Comparison of ENCODE assay signal across 1 cellular context in the genomic region with DNA sequence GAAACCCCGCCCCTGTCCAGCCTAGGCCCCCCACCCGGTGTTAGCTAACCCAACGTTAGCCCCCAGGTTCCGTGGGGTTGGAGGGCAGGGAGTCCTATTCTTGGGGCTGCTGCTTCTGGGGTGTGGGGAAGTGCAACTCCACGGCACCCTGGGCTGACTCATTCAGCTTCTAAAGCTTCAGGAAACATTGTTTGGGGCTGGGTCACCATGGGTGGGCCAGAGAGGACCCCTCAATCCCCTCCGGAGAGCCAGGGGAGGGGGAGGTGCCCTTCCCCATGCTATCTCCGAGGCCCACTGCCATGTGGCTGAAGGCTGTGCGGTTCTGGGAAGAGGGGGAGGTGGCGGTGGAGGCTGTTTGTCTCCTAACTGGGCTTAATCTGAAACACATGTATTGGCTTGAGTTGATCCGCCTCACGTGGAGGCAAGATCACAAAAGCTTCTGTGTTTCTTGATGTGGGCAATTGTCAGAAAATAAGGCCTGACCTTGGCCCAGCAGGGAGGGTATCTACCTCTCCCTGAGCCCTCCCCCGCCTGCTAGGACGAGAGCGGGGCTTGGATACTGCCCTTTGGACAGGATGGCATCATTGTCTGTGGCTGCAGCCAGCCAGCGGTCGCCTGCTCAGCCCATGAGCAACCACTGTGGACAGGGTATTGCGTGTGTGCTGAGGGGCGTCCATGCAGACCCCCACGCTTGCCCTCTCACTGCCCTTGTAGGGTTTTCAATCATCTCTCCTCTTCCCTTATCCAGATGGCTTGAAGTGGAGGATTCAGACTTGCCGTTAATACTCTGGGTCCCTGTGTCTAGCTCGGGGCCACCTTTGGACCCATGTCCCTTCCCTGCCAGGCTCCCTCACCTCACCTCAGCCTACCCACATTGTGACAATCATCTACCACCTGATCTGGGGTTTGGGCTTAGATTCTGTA.
A peak's percentile ranks its signal among the peaks of the same experiment; 100 is the strongest.
TF ChIP-seq lines count a peak whose summit lies in the region.

No MANE protein-coding gene starts in this region.

TF ChIP-seq in HepG2, 621 proteins besides CTCF, POLR2A, EP300 and RAD21 (continued from another document and continues in another):
- TF ChIP-seq ZNF792 (CRISPR knock-in tag; IDR thresholded peaks at IDR 0.05) = peak; percentile 86
- TF ChIP-seq ZBTB8A (CRISPR knock-in tag; IDR thresholded peaks at IDR 0.05; ENCODE audit: borderline replicate concordance, low read depth) = no peak
- TF ChIP-seq, protein P1, sequence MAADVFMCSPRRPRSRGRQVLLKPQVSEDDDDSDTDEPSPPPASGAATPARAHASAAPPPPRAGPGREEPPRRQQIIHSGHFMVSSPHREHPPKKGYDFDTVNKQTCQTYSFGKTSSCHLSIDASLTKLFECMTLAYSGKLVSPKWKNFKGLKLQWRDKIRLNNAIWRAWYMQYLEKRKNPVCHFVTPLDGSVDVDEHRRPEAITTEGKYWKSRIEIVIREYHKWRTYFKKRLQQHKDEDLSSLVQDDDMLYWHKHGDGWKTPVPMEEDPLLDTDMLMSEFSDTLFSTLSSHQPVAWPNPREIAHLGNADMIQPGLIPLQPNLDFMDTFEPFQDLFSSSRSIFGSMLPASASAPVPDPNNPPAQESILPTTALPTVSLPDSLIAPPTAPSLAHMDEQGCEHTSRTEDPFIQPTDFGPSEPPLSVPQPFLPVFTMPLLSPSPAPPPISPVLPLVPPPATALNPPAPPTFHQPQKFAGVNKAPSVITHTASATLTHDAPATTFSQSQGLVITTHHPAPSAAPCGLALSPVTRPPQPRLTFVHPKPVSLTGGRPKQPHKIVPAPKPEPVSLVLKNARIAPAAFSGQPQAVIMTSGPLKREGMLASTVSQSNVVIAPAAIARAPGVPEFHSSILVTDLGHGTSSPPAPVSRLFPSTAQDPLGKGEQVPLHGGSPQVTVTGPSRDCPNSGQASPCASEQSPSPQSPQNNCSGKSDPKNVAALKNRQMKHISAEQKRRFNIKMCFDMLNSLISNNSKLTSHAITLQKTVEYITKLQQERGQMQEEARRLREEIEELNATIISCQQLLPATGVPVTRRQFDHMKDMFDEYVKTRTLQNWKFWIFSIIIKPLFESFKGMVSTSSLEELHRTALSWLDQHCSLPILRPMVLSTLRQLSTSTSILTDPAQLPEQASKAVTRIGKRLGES (CRISPR knock-in tag; IDR thresholded peaks at IDR 0.05; ENCODE audit: borderline replicate concordance) = 0 out of 2 replicates have a peak, but pooled peaks have one; percentile 24
- TF ChIP-seq ZFP62 (CRISPR knock-in tag; IDR thresholded peaks at IDR 0.05) = no peak
- no peak for TF ChIP-seq ZNF598 (CRISPR knock-in tag; IDR thresholded peaks at IDR 0.05; ENCODE audit: borderline replicate concordance)
- TF ChIP-seq ZNF232 (CRISPR knock-in tag; IDR thresholded peaks at IDR 0.05; ENCODE audit: borderline replicate concordance) = peak; percentile 66; the same call in 1 of the 2 replicates
- TF ChIP-seq ZNF781 (CRISPR knock-in tag; IDR thresholded peaks at IDR 0.05; ENCODE audit: borderline replicate concordance, not compliant biosample characterization) = peak; percentile 26
- no peak for TF ChIP-seq U2AF1 (optimal IDR thresholded peaks at IDR 0.05; ENCODE audit: low read depth, low read length)
- TF ChIP-seq ATF7-NPFF (CRISPR knock-in tag; IDR thresholded peaks at IDR 0.05; ENCODE audit: low read depth) = peak; percentile 22; the same call in 1 of the 2 replicates
- no peak for TF ChIP-seq ZNF160 (CRISPR knock-in tag; IDR thresholded peaks at IDR 0.05)
- TF ChIP-seq ZNF225 (CRISPR knock-in tag; IDR thresholded peaks at IDR 0.05) = no peak
- TF ChIP-seq ZNF484 (CRISPR knock-in tag; IDR thresholded peaks at IDR 0.05; ENCODE audit: borderline replicate concordance, low read depth) = 0 out of 2 replicates have a peak, but pooled peaks have one; percentile 26
- TF ChIP-seq ZNF567 (CRISPR knock-in tag; IDR thresholded peaks at IDR 0.05; ENCODE audit: borderline replicate concordance) = no peak
- TF ChIP-seq ZBTB20 (CRISPR knock-in tag; IDR thresholded peaks at IDR 0.05; ENCODE audit: borderline replicate concordance, low read depth) = no peak; the same call in 1 of the 2 replicates
- TF ChIP-seq HDAC6 (IDR thresholded peaks at IDR 0.05; ENCODE audit: low read depth, low read length) = no peak
- TF ChIP-seq ZNF839 (CRISPR knock-in tag; IDR thresholded peaks at IDR 0.05; ENCODE audit: borderline replicate concordance) = no peak
- TF ChIP-seq NFIC (IDR thresholded peaks at IDR 0.05; ENCODE audit: low read length) = no peak
- TF ChIP-seq, protein P2, sequence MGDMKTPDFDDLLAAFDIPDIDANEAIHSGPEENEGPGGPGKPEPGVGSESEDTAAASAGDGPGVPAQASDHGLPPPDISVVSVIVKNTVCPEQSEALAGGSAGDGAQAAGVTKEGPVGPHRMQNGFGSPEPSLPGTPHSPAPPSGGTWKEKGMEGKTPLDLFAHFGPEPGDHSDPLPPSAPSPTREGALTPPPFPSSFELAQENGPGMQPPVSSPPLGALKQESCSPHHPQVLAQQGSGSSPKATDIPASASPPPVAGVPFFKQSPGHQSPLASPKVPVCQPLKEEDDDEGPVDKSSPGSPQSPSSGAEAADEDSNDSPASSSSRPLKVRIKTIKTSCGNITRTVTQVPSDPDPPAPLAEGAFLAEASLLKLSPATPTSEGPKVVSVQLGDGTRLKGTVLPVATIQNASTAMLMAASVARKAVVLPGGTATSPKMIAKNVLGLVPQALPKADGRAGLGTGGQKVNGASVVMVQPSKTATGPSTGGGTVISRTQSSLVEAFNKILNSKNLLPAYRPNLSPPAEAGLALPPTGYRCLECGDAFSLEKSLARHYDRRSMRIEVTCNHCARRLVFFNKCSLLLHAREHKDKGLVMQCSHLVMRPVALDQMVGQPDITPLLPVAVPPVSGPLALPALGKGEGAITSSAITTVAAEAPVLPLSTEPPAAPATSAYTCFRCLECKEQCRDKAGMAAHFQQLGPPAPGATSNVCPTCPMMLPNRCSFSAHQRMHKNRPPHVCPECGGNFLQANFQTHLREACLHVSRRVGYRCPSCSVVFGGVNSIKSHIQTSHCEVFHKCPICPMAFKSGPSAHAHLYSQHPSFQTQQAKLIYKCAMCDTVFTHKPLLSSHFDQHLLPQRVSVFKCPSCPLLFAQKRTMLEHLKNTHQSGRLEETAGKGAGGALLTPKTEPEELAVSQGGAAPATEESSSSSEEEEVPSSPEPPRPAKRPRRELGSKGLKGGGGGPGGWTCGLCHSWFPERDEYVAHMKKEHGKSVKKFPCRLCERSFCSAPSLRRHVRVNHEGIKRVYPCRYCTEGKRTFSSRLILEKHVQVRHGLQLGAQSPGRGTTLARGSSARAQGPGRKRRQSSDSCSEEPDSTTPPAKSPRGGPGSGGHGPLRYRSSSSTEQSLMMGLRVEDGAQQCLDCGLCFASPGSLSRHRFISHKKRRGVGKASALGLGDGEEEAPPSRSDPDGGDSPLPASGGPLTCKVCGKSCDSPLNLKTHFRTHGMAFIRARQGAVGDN (CRISPR knock-in tag; IDR thresholded peaks at IDR 0.05) = peak; percentile 95
- TF ChIP-seq MBD4 (IDR thresholded peaks at IDR 0.05; ENCODE audit: borderline replicate concordance, low read length) = no peak
- peak; percentile 71 for TF ChIP-seq TCF7 (IDR thresholded peaks at IDR 0.05; ENCODE audit: low read depth)
- TF ChIP-seq ZFP90 (CRISPR knock-in tag; IDR thresholded peaks at IDR 0.05; ENCODE audit: borderline replicate concordance) = peak; percentile 38; the same call in 1 of the 2 replicates
- no peak; the same call in 1 of the 2 replicates for TF ChIP-seq NR2F2 (IDR thresholded peaks at IDR 0.05; ENCODE audit: borderline replicate concordance, low read depth)
- 0 out of 2 replicates have a peak, but pooled peaks have one; percentile 46 for TF ChIP-seq POGK (CRISPR knock-in tag; conservative IDR thresholded peaks at IDR 0.05)
- TF ChIP-seq ZNF549 (CRISPR knock-in tag; IDR thresholded peaks at IDR 0.05) = no peak
- 0 out of 2 replicates have a peak, but pooled peaks have one; percentile 30 for TF ChIP-seq ZMYM2 (CRISPR knock-in tag; IDR thresholded peaks at IDR 0.05)
- no peak for TF ChIP-seq PCBP2 (optimal IDR thresholded peaks at IDR 0.05; ENCODE audit: low read depth, low read length, poor library complexity, severe bottlenecking)
- TF ChIP-seq ZNF747 (CRISPR knock-in tag; IDR thresholded peaks at IDR 0.05; ENCODE audit: borderline replicate concordance) = no peak
- no peak for TF ChIP-seq ZNF816 (CRISPR knock-in tag; IDR thresholded peaks at IDR 0.05; ENCODE audit: borderline replicate concordance)
- TF ChIP-seq ETV6 (CRISPR knock-in tag; conservative IDR thresholded peaks at IDR 0.05) = no peak
- no peak for TF ChIP-seq GTF3A (CRISPR knock-in tag; conservative IDR thresholded peaks at IDR 0.05)
- no peak for TF ChIP-seq NPAS2 (CRISPR knock-in tag; IDR thresholded peaks at IDR 0.05; ENCODE audit: borderline replicate concordance)
- TF ChIP-seq TOE1 (CRISPR knock-in tag; IDR thresholded peaks at IDR 0.05) = no peak; the same call in 1 of the 2 replicates
- no peak for TF ChIP-seq KLF11 (CRISPR knock-in tag; IDR thresholded peaks at IDR 0.05)
- no peak for TF ChIP-seq SMAD9 (CRISPR knock-in tag; IDR thresholded peaks at IDR 0.05)
- TF ChIP-seq FOSL2 (CRISPR knock-in tag; IDR thresholded peaks at IDR 0.05) = peak; percentile 75
- 0 out of 2 replicates have a peak, but pooled peaks have one; percentile 28 for TF ChIP-seq ZNF431 (CRISPR knock-in tag; IDR thresholded peaks at IDR 0.05; ENCODE audit: borderline replicate concordance, low read depth)
- TF ChIP-seq RFX3 (CRISPR knock-in tag; IDR thresholded peaks at IDR 0.05) = 0 out of 2 replicates have a peak, but pooled peaks have one; percentile 13
- TF ChIP-seq ZSCAN21 (CRISPR knock-in tag; IDR thresholded peaks at IDR 0.05; ENCODE audit: borderline replicate concordance) = peak; percentile 41; the same call in 1 of the 2 replicates
- TF ChIP-seq, protein P3, sequence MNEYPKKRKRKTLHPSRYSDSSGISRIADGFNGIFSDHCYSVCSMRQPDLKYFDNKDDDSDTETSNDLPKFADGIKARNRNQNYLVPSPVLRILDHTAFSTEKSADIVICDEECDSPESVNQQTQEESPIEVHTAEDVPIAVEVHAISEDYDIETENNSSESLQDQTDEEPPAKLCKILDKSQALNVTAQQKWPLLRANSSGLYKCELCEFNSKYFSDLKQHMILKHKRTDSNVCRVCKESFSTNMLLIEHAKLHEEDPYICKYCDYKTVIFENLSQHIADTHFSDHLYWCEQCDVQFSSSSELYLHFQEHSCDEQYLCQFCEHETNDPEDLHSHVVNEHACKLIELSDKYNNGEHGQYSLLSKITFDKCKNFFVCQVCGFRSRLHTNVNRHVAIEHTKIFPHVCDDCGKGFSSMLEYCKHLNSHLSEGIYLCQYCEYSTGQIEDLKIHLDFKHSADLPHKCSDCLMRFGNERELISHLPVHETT (CRISPR knock-in tag; conservative IDR thresholded peaks at IDR 0.05) = no peak; the same call in 1 of the 2 replicates
- no peak for TF ChIP-seq TCF7L2 (IDR thresholded peaks at IDR 0.05; ENCODE audit: low read depth, low read length)
- 0 out of 2 replicates have a peak, but pooled peaks have one; percentile 48 for TF ChIP-seq ZBTB39 (CRISPR knock-in tag; IDR thresholded peaks at IDR 0.05)
- no peak for TF ChIP-seq ZNF337 (CRISPR knock-in tag; IDR thresholded peaks at IDR 0.05; ENCODE audit: borderline replicate concordance, low read depth)
- TF ChIP-seq, protein P4, sequence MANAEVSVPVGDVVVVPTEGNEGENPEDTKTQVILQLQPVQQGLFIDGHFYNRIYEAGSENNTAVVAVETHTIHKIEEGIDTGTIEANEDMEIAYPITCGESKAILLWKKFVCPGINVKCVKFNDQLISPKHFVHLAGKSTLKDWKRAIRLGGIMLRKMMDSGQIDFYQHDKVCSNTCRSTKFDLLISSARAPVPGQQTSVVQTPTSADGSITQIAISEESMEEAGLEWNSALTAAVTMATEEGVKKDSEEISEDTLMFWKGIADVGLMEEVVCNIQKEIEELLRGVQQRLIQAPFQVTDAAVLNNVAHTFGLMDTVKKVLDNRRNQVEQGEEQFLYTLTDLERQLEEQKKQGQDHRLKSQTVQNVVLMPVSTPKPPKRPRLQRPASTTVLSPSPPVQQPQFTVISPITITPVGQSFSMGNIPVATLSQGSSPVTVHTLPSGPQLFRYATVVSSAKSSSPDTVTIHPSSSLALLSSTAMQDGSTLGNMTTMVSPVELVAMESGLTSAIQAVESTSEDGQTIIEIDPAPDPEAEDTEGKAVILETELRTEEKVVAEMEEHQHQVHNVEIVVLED (CRISPR knock-in tag; IDR thresholded peaks at IDR 0.05; ENCODE audit: borderline replicate concordance) = no peak
- no peak; the same call in 1 of the 2 replicates for TF ChIP-seq ZNF326 (CRISPR knock-in tag; IDR thresholded peaks at IDR 0.05; ENCODE audit: borderline replicate concordance)
- peak; percentile 72 for TF ChIP-seq HMG20B (CRISPR knock-in tag; conservative IDR thresholded peaks at IDR 0.05)
- no peak for TF ChIP-seq ZNF557 (CRISPR knock-in tag; IDR thresholded peaks at IDR 0.05)
- TF ChIP-seq HOXA5 (CRISPR knock-in tag; IDR thresholded peaks at IDR 0.05) = peak; percentile 6; the same call in 1 of the 2 replicates
- TF ChIP-seq ZNF737 (CRISPR knock-in tag; IDR thresholded peaks at IDR 0.05; ENCODE audit: borderline replicate concordance) = no peak; the same call in 1 of the 2 replicates
